Comparison of ENCODE assay signal across 2 cellular contexts in genomic region chr5:153745778-153746420, GRCh38.
TF ChIP-seq lines count a peak whose summit lies in the region.

No MANE protein-coding gene starts in this region.

TF ChIP-seq in GM23338, 12 proteins besides CTCF, POLR2A, EP300 and RAD21 (continued from another document):
- no peak for TF ChIP-seq ZNF462 (CRISPR knock-in tag; IDR thresholded peaks at IDR 0.05)
- TF ChIP-seq EZH2 (IDR thresholded peaks at IDR 0.05; ENCODE audit: low read depth, unreplicated experiment), result no peak
- no peak for TF ChIP-seq REST (IDR thresholded peaks at IDR 0.05; ENCODE audit: unreplicated experiment)
- no peak for TF ChIP-seq ZNF331 (CRISPR knock-in tag; IDR thresholded peaks at IDR 0.05; ENCODE audit: low read depth)
- TF ChIP-seq CREB1 (CRISPR knock-in tag; IDR thresholded peaks at IDR 0.05; ENCODE audit: low read depth), result no peak

TF ChIP-seq in K562, 482 proteins besides CTCF, POLR2A, EP300 and RAD21 (continued from another document):
- no peak for TF ChIP-seq ETS1 (conservative IDR thresholded peaks at IDR 0.05; ENCODE audit: control insufficient read depth, low read depth, low read length)
- TF ChIP-seq TEAD4 (IDR thresholded peaks at IDR 0.05; ENCODE audit: low read length), result peak; percentile 30; the same call in 1 of the 2 replicates
- no peak for TF ChIP-seq TEAD4 (CRISPR knock-in tag; IDR thresholded peaks at IDR 0.05; ENCODE audit: borderline replicate concordance)
- TF ChIP-seq ZNF561 (CRISPR knock-in tag; conservative IDR thresholded peaks at IDR 0.05), result no peak
- peak; percentile 46; the same call in 1 of the 2 replicates for TF ChIP-seq TAL1 (IDR thresholded peaks at IDR 0.05)
- peak; percentile 71; the same call in 1 of the 2 replicates for TF ChIP-seq HDAC2 (IDR thresholded peaks at IDR 0.05)
- peak; percentile 15 to 32; a peak in 2 of 4 replicates for TF ChIP-seq RCOR1 (IDR thresholded peaks at IDR 0.05; ENCODE audit: borderline replicate concordance in 1 of 2, low read depth in 2 of 2, low read length in 2 of 2)
- TF ChIP-seq ARNT (IDR thresholded peaks at IDR 0.05), result no peak
